ENCODE assay signal across 10 cellular contexts in the genomic region with DNA sequence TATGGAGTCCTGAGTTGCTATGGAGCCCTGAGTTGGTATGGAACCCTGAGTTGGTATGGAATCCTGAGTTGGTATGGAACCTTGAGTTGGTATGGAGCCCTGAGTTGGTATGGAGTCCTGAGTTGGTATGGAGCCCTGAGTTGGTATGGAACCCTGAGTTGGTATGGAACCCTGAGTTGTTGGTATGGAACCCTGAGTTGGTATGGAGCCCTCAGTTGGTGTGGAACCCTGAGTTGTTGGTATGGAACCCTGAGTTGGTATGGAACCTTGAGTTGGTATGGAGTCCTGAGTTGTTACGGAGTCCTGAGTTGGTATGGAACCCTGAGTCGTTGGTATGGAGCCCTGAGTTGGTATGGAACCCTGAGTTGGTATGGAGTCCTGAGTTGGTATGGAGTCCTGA. TPM values are rescaled to one million over a fixed set of nuclear protein-coding genes. Genes with fewer than 3 reads are reported as not detected.
"Had no signal": no experiment of that assay in that cellular context is flagged by ENCODE, and none has a peak within 500 bp of the region (broad histone marks: within the 10 kb centered on the region; RNA-seq: fewer than 3 reads in every experiment).

No MANE protein-coding gene starts in this region.

RNA-seq across cellular contexts. Expression of a gene that starts 13.6 kb away (rescaled TPM):
- total RNA-seq: stomach, subcutaneous adipose tissue, thoracic aorta, thyroid gland, tibial nerve, transverse colon, upper lobe of left lung, upper lobe of right lung, ureter, uterus had no signal
